In genomic region chr2:173680574-173680973, GRCh38 we compare ENCODE assay signal across 24 cellular contexts.
DNase-seq lines count a peak whose midpoint lies in the region; TF ChIP-seq lines count a peak whose summit lies in the region.
"Had no signal": no experiment of that assay in that cellular context is flagged by ENCODE, and none has a peak within 500 bp of the region (broad histone marks: within the 10 kb centered on the region; RNA-seq: fewer than 3 reads in every experiment).

No MANE protein-coding gene starts in this region.

- no peaks in the 10 kb centered on the region for H3K36me3 ChIP-seq in adipocyte (ENCODE audit: control insufficient read depth, insufficient read depth, low read length, severe bottlenecking)
- H3K36me3 ChIP-seq: BE2C had no signal

- no peaks in the 10 kb centered on the region for H3K27me3 ChIP-seq in adipocyte (replicated peaks; ENCODE audit: control insufficient read depth, insufficient read depth, low read length)
- H3K27me3 ChIP-seq: BE2C had no signal

- H3K4me3 ChIP-seq in adipocyte (ENCODE audit: low read length) (no peak overlapping the region), fibroblast of the aortic adventitia (ENCODE audit: low read depth, low read length) (no peak overlapping the region)

- peak; percentile 25 for DNase-seq in EH (ENCODE audit: low read depth)
- DNase-seq in M059J (ENCODE audit: low read depth), result peak; percentile 88
- peak; percentile 28 for DNase-seq in adipocyte (ENCODE audit: low read depth)
- DNase-seq in fibroblast of the aortic adventitia (ENCODE audit: low read depth), result peak; percentile 22
- no peak for DNase-seq in cerebellar cortex (ENCODE audit: low spot score)
- no peak for DNase-seq in stimulated activated CD4-positive, alpha-beta T cell treated with anti-CD3 and anti-CD28 coated beads, Interleukin-4, amount 100 ng/mL, for 4 hours
- no peak for DNase-seq in mesenteric fat pad (ENCODE audit: low spot score)
- no peak for DNase-seq in COR-L47 (lab: John Stamatoyannopoulos, UW)
- DNase-seq: 8988T; ACHN; BE2C; CD8-positive, alpha-beta memory T cell; DMS153; DND-41; H9; HFFc6; KBM-7; NCI-H1092; NCI-H1417 treated with DMSO at 0.1 percent for 48 hours; NCI-H1694 treated with DMSO at 0.1 percent for 48 hours; NCI-H2081; NCI-H2227 treated with DMSO at 0.1 percent for 48 hours; NCI-H526 treated with DMSO at 0.1 percent for 48 hours; SIG-M5 had no signal

- no peak for TF ChIP-seq CTCF in fibroblast of the aortic adventitia (IDR thresholded peaks at IDR 0.05; ENCODE audit: insufficient read depth, low read length)

- no peak overlapping the region for H3K9ac ChIP-seq in adipocyte (ENCODE audit: low read length)

- peaks cover 10% of the 10 kb centered on the region for H3K9me3 ChIP-seq in adipocyte (ENCODE audit: control insufficient read depth, low read length)
- H3K9me3 ChIP-seq: BE2C had no signal

- H3K4me1 ChIP-seq in adipocyte (ENCODE audit: control insufficient read depth, insufficient read depth, low read length), result no peaks in the 10 kb centered on the region
- H3K4me1 ChIP-seq: BE2C had no signal

Comparison
In these comparisons a context has a peak if more than half of its experiments do, and no peak if none do; other contexts are left out.
1. DNase-seq: peak in EH (single experiment), M059J (single experiment), adipocyte (single experiment) and fibroblast of the aortic adventitia (single experiment); none in cerebellar cortex (single experiment), stimulated activated CD4-positive, alpha-beta T cell treated with anti-CD3 and anti-CD28 coated beads, Interleukin-4, amount 100 ng/mL, for 4 hours (0 of 2), mesenteric fat pad (single experiment) and COR-L47 (single experiment).